ENCODE assay signal across 17 cellular contexts in genomic region chr15:70411464-70411863, GRCh38.
A peak's percentile ranks its signal among the peaks of the same experiment; 100 is the strongest.
DNase-seq lines count a peak whose midpoint lies in the region; ATAC-seq and TF ChIP-seq lines count a peak whose summit lies in the region.
"Had no signal": no experiment of that assay in that cellular context is flagged by ENCODE, and none has a peak within 500 bp of the region (broad histone marks: within the 10 kb centered on the region; RNA-seq: fewer than 3 reads in every experiment).

No MANE protein-coding gene starts in this region.

- H3K4me1 Mint-ChIP-seq in nephron, result peaks cover 38% of the 10 kb centered on the region
- H3K4me1 Mint-ChIP-seq in CD4-positive, alpha-beta T cell (ENCODE audit: low read depth), result no peaks in the 10 kb centered on the region
- no peaks in the 10 kb centered on the region for H3K4me1 Mint-ChIP-seq in activated T-helper 2 cell treated with anti-CD3 and anti-CD28 coated beads, Interferon-gamma antibody, Interleukin-2, Interleukin-4, amounts not matched to agents 10 μg/mL and 5 μg/mL and 100 μg/mL, durations not matched to agents 14 hours and 24 hours and 36 hours (ENCODE audit: low read depth)

- CTCF ChIA-PET in CD4-positive, alpha-beta T cell (lab: Charles Lee), result no interaction called here

- no peaks in the 10 kb centered on the region for H3K4me1 ChIP-seq in psoas muscle
- H3K4me1 ChIP-seq: BLaER1, SJSA1 had no signal

- 95 to 97% (median 96%) methylated on average over 7 of the region's 7 CpGs for WGBS in psoas muscle, 3 donors

- no peaks in the 10 kb centered on the region for H3K36me3 ChIP-seq in psoas muscle (ENCODE audit: insufficient read depth in 1 of 2, low read depth in 1 of 2)
- H3K36me3 ChIP-seq: BLaER1, SJSA1 had no signal

- DNase-seq in SW480 (ENCODE audit: low spot score) (peak; percentile 31), kidney tubule cell (ENCODE audit: low spot score) (peak; percentile 57), psoas muscle (no peak)
- DNase-seq in CD4-positive, alpha-beta T cell, result no peak
- no peak for DNase-seq in activated T-helper 2 cell treated with anti-CD3 and anti-CD28 coated beads, Interferon-gamma antibody, Interleukin-2, Interleukin-4, amounts not matched to agents 10 μg/mL and 5 μg/mL and 100 μg/mL, durations not matched to agents 14 hours and 24 hours and 36 hours (ENCODE audit: low spot score)
- DNase-seq: Calu3; CD4-positive, alpha-beta memory T cell; EL; GF-D8; Karpas-422; NCI-H1694 treated with DMSO at 0.1 percent for 48 hours; NCI-H2081 treated with DMSO at 0.1 percent for 48 hours; NCI-H2171 treated with DMSO at 0.1 percent for 48 hours had no signal

- POLR2A ChIA-PET in CD4-positive, alpha-beta T cell (lab: Charles Lee), result no interaction called here

- intact Hi-C loops in psoas muscle (cut with DNase I), result no loop called here
- intact Hi-C loops in CD4-positive, alpha-beta T cell (cut with DNase I, micrococcal nuclease), result no loop called here
- intact Hi-C loops in activated T-helper 2 cell treated with anti-CD3 and anti-CD28 coated beads, Interferon-gamma antibody, Interleukin-2, Interleukin-4, amounts not matched to agents 10 μg/mL and 5 μg/mL and 100 μg/mL, durations not matched to agents 14 hours and 24 hours and 36 hours (cut with micrococcal nuclease), result no loop called here

- H3K27ac ChIP-seq in psoas muscle, result no peak overlapping the region
- H3K27ac ChIP-seq in CD4-positive, alpha-beta T cell (ENCODE audit: low read depth, low read length), result no peak overlapping the region
- H3K27ac ChIP-seq: BLaER1, SJSA1 had no signal

- ATAC-seq in psoas muscle, result no peak
- no peak for ATAC-seq in CD4-positive, alpha-beta T cell (ENCODE audit: poor library complexity)
- no peak for ATAC-seq in GM21619 (IDR thresholded peaks at IDR 0.05; ENCODE audit: unreplicated experiment)

- H3K27ac Mint-ChIP-seq in nephron, result peak overlapping the region; percentile 49 to 82 (median 67)
- no peak overlapping the region for H3K27ac Mint-ChIP-seq in CD4-positive, alpha-beta T cell
- H3K27ac Mint-ChIP-seq in activated T-helper 2 cell treated with anti-CD3 and anti-CD28 coated beads, Interferon-gamma antibody, Interleukin-2, Interleukin-4, amounts not matched to agents 10 μg/mL and 5 μg/mL and 100 μg/mL, durations not matched to agents 14 hours and 24 hours and 36 hours, result no peak overlapping the region
- H3K27ac Mint-ChIP-seq: CD4-positive, alpha-beta memory T cell had no signal

- no peak overlapping the region for H3K4me3 Mint-ChIP-seq in nephron
- no peak overlapping the region for H3K4me3 Mint-ChIP-seq in CD4-positive, alpha-beta T cell
- H3K4me3 Mint-ChIP-seq in activated T-helper 2 cell treated with anti-CD3 and anti-CD28 coated beads, Interferon-gamma antibody, Interleukin-2, Interleukin-4, amounts not matched to agents 10 μg/mL and 5 μg/mL and 100 μg/mL, durations not matched to agents 14 hours and 24 hours and 36 hours (ENCODE audit: low read depth), result no peak overlapping the region
- H3K4me3 Mint-ChIP-seq: CD4-positive, alpha-beta memory T cell had no signal

- peaks cover 0 to 18% (median 2%) of the 10 kb centered on the region in 3 donors for H3K27me3 ChIP-seq in psoas muscle (ENCODE audit: insufficient read depth in 3 of 3, low read length in 2 of 3)
- no peaks in the 10 kb centered on the region for H3K27me3 ChIP-seq in CD4-positive, alpha-beta T cell (ENCODE audit: control insufficient read depth, insufficient read depth, low read length)

- H3K36me3 Mint-ChIP-seq in nephron (ENCODE audit: low read depth), result peaks cover 10% of the 10 kb centered on the region
- H3K36me3 Mint-ChIP-seq in CD4-positive, alpha-beta T cell (ENCODE audit: low read depth), result no peaks in the 10 kb centered on the region
- H3K36me3 Mint-ChIP-seq in activated T-helper 2 cell treated with anti-CD3 and anti-CD28 coated beads, Interferon-gamma antibody, Interleukin-2, Interleukin-4, amounts not matched to agents 10 μg/mL and 5 μg/mL and 100 μg/mL, durations not matched to agents 14 hours and 24 hours and 36 hours (ENCODE audit: low read depth), result no peaks in the 10 kb centered on the region
- H3K36me3 Mint-ChIP-seq: CD4-positive, alpha-beta memory T cell had no signal

- peaks cover 18% of the 10 kb centered on the region for H3K9me3 Mint-ChIP-seq in nephron
- H3K9me3 Mint-ChIP-seq in CD4-positive, alpha-beta T cell, result no peaks in the 10 kb centered on the region
- no peaks in the 10 kb centered on the region for H3K9me3 Mint-ChIP-seq in activated T-helper 2 cell treated with anti-CD3 and anti-CD28 coated beads, Interferon-gamma antibody, Interleukin-2, Interleukin-4, amounts not matched to agents 10 μg/mL and 5 μg/mL and 100 μg/mL, durations not matched to agents 14 hours and 24 hours and 36 hours

- no peaks in the 10 kb centered on the region for H3K9me3 ChIP-seq in psoas muscle
- H3K9me3 ChIP-seq in CD4-positive, alpha-beta T cell (ENCODE audit: control insufficient read depth, low read length), result no peaks in the 10 kb centered on the region
- H3K9me3 ChIP-seq: BLaER1, SJSA1 had no signal

- peaks cover 23% of the 10 kb centered on the region for H3K27me3 Mint-ChIP-seq in nephron (ENCODE audit: low read depth)
- no peaks in the 10 kb centered on the region for H3K27me3 Mint-ChIP-seq in CD4-positive, alpha-beta T cell
- peaks cover 27% of the 10 kb centered on the region for H3K27me3 Mint-ChIP-seq in activated T-helper 2 cell treated with anti-CD3 and anti-CD28 coated beads, Interferon-gamma antibody, Interleukin-2, Interleukin-4, amounts not matched to agents 10 μg/mL and 5 μg/mL and 100 μg/mL, durations not matched to agents 14 hours and 24 hours and 36 hours (ENCODE audit: low read depth)

- no peak overlapping the region for H3K4me3 ChIP-seq in psoas muscle
- H3K4me3 ChIP-seq: BLaER1, SJSA1 had no signal

- no peak for TF ChIP-seq CTCF in nephron (IDR thresholded peaks at IDR 0.05; ENCODE audit: unreplicated experiment in 3 of 3)
- no peak for TF ChIP-seq CTCF in psoas muscle (IDR thresholded peaks at IDR 0.05)
- no peak for TF ChIP-seq CTCF in CD4-positive, alpha-beta T cell (IDR thresholded peaks at IDR 0.05)

Comparison
In these comparisons a context has a peak if more than half of its experiments do, and no peak if none do; other contexts are left out.
1. DNase-seq: peak in SW480 (single experiment) and kidney tubule cell (single experiment); none in psoas muscle (0 of 2), CD4-positive, alpha-beta T cell (0 of 10) and activated T-helper 2 cell treated with anti-CD3 and anti-CD28 coated beads, Interferon-gamma antibody, Interleukin-2, Interleukin-4, amounts not matched to agents 10 μg/mL and 5 μg/mL and 100 μg/mL, durations not matched to agents 14 hours and 24 hours and 36 hours (single experiment).
2. H3K27ac Mint-ChIP-seq: peak in nephron (3 of 3); none in CD4-positive, alpha-beta T cell (single experiment) and activated T-helper 2 cell treated with anti-CD3 and anti-CD28 coated beads, Interferon-gamma antibody, Interleukin-2, Interleukin-4, amounts not matched to agents 10 μg/mL and 5 μg/mL and 100 μg/mL, durations not matched to agents 14 hours and 24 hours and 36 hours (single experiment).